ENCODE assay signal across 30 cellular contexts in genomic region chr2:42797281-42797680, GRCh38. TPM values are rescaled to one million over a fixed set of nuclear protein-coding genes. Genes with fewer than 3 reads are reported as not detected.
"Had no signal": no experiment of that assay in that cellular context is flagged by ENCODE, and none has a peak within 500 bp of the region (broad histone marks: within the 10 kb centered on the region; RNA-seq: fewer than 3 reads in every experiment).

No MANE protein-coding gene starts in this region.

- H3K27me3 ChIP-seq: dorsolateral prefrontal cortex, tibial nerve had no signal

- H3K9ac ChIP-seq: parathyroid adenoma had no signal

- DNase-seq: activated CD4-positive, alpha-beta T cell treated with anti-CD3 and anti-CD28 coated beads, Interleukin-2, amount 10 ng/mL, durations not matched to agents 24 days and 14 days; activated CD4-positive, CD25-positive, alpha-beta regulatory T cell treated with anti-CD3 and anti-CD28 coated beads, Interleukin-2, amount 50 U/mL, for 72 hours; activated CD8-positive, alpha-beta memory T cell treated with anti-CD3 and anti-CD28 coated beads, Interleukin-2, amount 10 ng/mL, durations not matched to agents 7 days and 5 days; activated CD8-positive, alpha-beta T cell treated with anti-CD3 and anti-CD28 coated beads for 36 hours; activated gamma-delta T cell; activated naive CD4-positive, alpha-beta T cell treated with anti-CD3 and anti-CD28 coated beads, Interleukin-2, amount 10 ng/mL, durations not matched to agents 7 days and 5 days; activated naive CD8-positive, alpha-beta T cell treated with anti-CD3 and anti-CD28 coated beads, Interleukin-2, amount 10 ng/mL, durations not matched to agents 7 days and 5 days; brain microvascular endothelial cell; dorsolateral prefrontal cortex; effector memory CD8-positive, alpha-beta T cell; head of caudate nucleus; hypothalamus; immature natural killer cell; kidney; left colon; midbrain; naive thymus-derived CD4-positive, alpha-beta T cell; occipital lobe; psoas muscle; stimulated activated CD4-positive, alpha-beta T cell treated with anti-CD3 and anti-CD28 coated beads, Interleukin-1b, Interleukin-23, amount 100 ng/mL, for 48 hours; stimulated activated CD4-positive, alpha-beta T cell treated with anti-CD3 and anti-CD28 coated beads, Interleukin-4, amount 100 ng/mL, for 4 hours; stimulated activated CD8-positive, alpha-beta memory T cell treated with anti-CD3 and anti-CD28 coated beads, Interleukin-4, amount 100 ng/mL, for 48 hours; stimulated activated naive CD4-positive, alpha-beta T cell treated with Interleukin-2 at 50 U/mL for 16 hours had no signal

- ATAC-seq: effector memory CD8-positive, alpha-beta T cell; left colon; naive thymus-derived CD4-positive, alpha-beta T cell; psoas muscle had no signal

- H3K27ac Mint-ChIP-seq: activated CD4-positive, alpha-beta T cell treated with anti-CD3 and anti-CD28 coated beads, Interleukin-2, amount 10 ng/mL, durations not matched to agents 24 days and 14 days; activated naive CD4-positive, alpha-beta T cell treated with anti-CD3 and anti-CD28 coated beads, Interleukin-2, amount 10 ng/mL, durations not matched to agents 7 days and 5 days; activated naive CD8-positive, alpha-beta T cell treated with anti-CD3 and anti-CD28 coated beads, Interleukin-2, amount 10 ng/mL, durations not matched to agents 7 days and 5 days; effector memory CD8-positive, alpha-beta T cell; immature natural killer cell; naive thymus-derived CD4-positive, alpha-beta T cell had no signal

- H3K36me3 Mint-ChIP-seq: activated CD8-positive, alpha-beta memory T cell treated with anti-CD3 and anti-CD28 coated beads, Interleukin-2, amount 10 ng/mL, durations not matched to agents 7 days and 5 days; activated naive CD4-positive, alpha-beta T cell treated with anti-CD3 and anti-CD28 coated beads, Interleukin-2, amount 10 ng/mL, durations not matched to agents 7 days and 5 days; activated naive CD8-positive, alpha-beta T cell treated with anti-CD3 and anti-CD28 coated beads, Interleukin-2, amount 10 ng/mL, durations not matched to agents 7 days and 5 days had no signal

- H3K4me1 ChIP-seq: psoas muscle had no signal

- H3K27ac ChIP-seq: brain microvascular endothelial cell, dorsolateral prefrontal cortex, parathyroid adenoma, psoas muscle, tibial nerve had no signal

- H3K4me3 Mint-ChIP-seq: activated CD8-positive, alpha-beta T cell treated with anti-CD3 and anti-CD28 coated beads for 36 hours; activated naive CD4-positive, alpha-beta T cell treated with anti-CD3 and anti-CD28 coated beads, Interleukin-2, amount 10 ng/mL, durations not matched to agents 7 days and 5 days; activated naive CD8-positive, alpha-beta T cell treated with anti-CD3 and anti-CD28 coated beads, Interleukin-2, amount 10 ng/mL, durations not matched to agents 7 days and 5 days; naive thymus-derived CD4-positive, alpha-beta T cell; neural crest cell had no signal

- H3K4me2 ChIP-seq: smooth muscle cell had no signal

- FAIRE-seq: astrocyte, kidney had no signal

- H2AFZ ChIP-seq: parathyroid adenoma had no signal

- H3K9me3 ChIP-seq: psoas muscle, tibial nerve had no signal

- H3K36me3 ChIP-seq: brain microvascular endothelial cell, tibial nerve had no signal

- H3K9me3 Mint-ChIP-seq: activated CD4-positive, alpha-beta T cell treated with anti-CD3 and anti-CD28 coated beads, Interleukin-2, amount 10 ng/mL, durations not matched to agents 24 days and 14 days; activated CD8-positive, alpha-beta T cell treated with anti-CD3 and anti-CD28 coated beads for 36 hours; activated naive CD4-positive, alpha-beta T cell treated with anti-CD3 and anti-CD28 coated beads, Interleukin-2, amount 10 ng/mL, durations not matched to agents 7 days and 5 days; activated naive CD8-positive, alpha-beta T cell treated with anti-CD3 and anti-CD28 coated beads, Interleukin-2, amount 10 ng/mL, durations not matched to agents 7 days and 5 days; effector memory CD8-positive, alpha-beta T cell; immature natural killer cell; naive thymus-derived CD4-positive, alpha-beta T cell had no signal

- H3K4me3 ChIP-seq: coronary artery, dorsolateral prefrontal cortex, psoas muscle, smooth muscle cell, tibial nerve had no signal

- H3K79me2 ChIP-seq: parathyroid adenoma had no signal

RNA-seq across cellular contexts. Expression of gene OXER1, which starts 33.3 kb away (rescaled TPM):
- total RNA-seq: activated naive CD8-positive, alpha-beta T cell treated with anti-CD3 and anti-CD28 coated beads, Interleukin-2, amount 10 ng/mL, durations not matched to agents 7 days and 5 days; occipital lobe; smooth muscle cell had no signal
- polyA plus RNA-seq: fibroblast of lung, immature natural killer cell had no signal
